ENCODE assay signal across 22 cellular contexts in the genomic region with DNA sequence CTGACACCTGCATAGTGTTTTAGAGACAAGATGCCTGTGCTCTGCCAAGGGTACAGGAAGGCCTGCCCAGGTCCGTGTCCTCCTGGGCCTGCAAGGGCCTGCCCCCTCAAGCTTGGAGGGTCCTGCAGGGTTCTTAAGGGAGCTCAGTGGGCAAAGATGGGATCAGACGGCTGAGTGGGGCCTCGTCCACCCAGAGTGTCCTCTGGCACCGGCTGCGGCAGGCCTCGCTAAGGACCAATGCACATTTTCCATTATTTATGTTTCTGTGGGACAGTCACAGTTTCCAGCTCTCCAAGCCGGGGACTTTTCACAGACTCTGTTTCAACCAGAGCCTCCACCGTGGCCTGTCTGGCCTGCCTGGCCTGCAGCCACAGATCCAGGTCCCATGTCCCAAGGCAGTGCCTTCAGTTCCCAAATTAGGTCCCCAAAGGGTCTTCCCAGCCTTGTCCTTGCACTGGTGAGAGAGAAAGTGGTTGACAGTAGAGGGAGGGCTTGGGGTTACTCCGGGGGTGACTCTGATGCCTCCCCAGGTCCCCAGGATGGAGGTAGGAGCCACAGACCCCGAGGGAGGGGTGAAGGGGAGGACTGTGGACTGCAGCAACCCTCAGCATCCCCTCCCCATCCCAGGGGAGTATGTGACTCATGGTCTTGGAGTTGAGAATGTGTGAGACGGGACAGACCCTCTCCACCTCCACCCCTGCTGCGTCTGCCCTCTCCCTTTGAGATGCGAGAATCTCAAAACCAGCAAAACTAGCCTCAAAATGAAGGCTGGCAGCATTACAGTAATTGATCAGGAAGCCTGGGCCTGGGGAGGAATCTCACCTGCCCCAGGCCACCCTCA. TPM values are rescaled to one million over a fixed set of nuclear protein-coding genes. Genes with fewer than 3 reads are reported as not detected.
A peak's percentile ranks its signal among the peaks of the same experiment; 100 is the strongest.
DNase-seq lines count a peak whose midpoint lies in the region; ATAC-seq and TF ChIP-seq lines count a peak whose summit lies in the region.
"Had no signal": no experiment of that assay in that cellular context is flagged by ENCODE, and none has a peak within 500 bp of the region (broad histone marks: within the 10 kb centered on the region; RNA-seq: fewer than 3 reads in every experiment).

No MANE protein-coding gene starts in this region.

- no peak for ATAC-seq in HG03139 (IDR thresholded peaks at IDR 0.05; ENCODE audit: unreplicated experiment)

- no peak overlapping the region for H2AK5ac ChIP-seq in H9 (ENCODE audit: insufficient read length, low read length)

- H3K79me2 ChIP-seq in osteoblast (ENCODE audit: insufficient read depth, low read length): no peaks in the 10 kb centered on the region
- H3K79me2 ChIP-seq in H9 (ENCODE audit: insufficient read depth, low read length): no peaks in the 10 kb centered on the region

- H3K14ac ChIP-seq in H9 (ENCODE audit: insufficient read depth, low read length): no peak overlapping the region

- H3K36me3 ChIP-seq in BLaER1 (no peaks in the 10 kb centered on the region), NT2/D1 (ENCODE audit: insufficient read depth, insufficient read length, low read length) (no peaks in the 10 kb centered on the region), osteoblast (ENCODE audit: insufficient read depth, low read length) (no peaks in the 10 kb centered on the region), thyroid gland (no peaks in the 10 kb centered on the region)
- H3K36me3 ChIP-seq: cardiac muscle cell had no signal

- TF ChIP-seq POLR2A in thyroid gland (IDR thresholded peaks at IDR 0.05): no peak

- H2BK20ac ChIP-seq in H9 (ENCODE audit: low read depth, low read length, poor library complexity, severe bottlenecking): no peak overlapping the region

- H2BK5ac ChIP-seq in H9 (ENCODE audit: insufficient read length, low read length): no peak overlapping the region

- no peaks in the 10 kb centered on the region for H3K79me1 ChIP-seq in H9 (ENCODE audit: insufficient read depth, low read depth, low read length, poor library complexity, severe bottlenecking)

- no peak overlapping the region for H4K91ac ChIP-seq in H9 (ENCODE audit: insufficient read length, low read depth, low read length)

- H3K4me3 Mint-ChIP-seq in dendritic cell treated with granulocyte-macrophage colony-stimulating factor and Interleukin-4, amounts not matched to agents 40 ng/mL and 50 ng/mL, for 4 days: no peak overlapping the region
- no peak overlapping the region for H3K4me3 Mint-ChIP-seq in H9
- H3K4me3 Mint-ChIP-seq: activated CD4-positive, alpha-beta memory T cell treated with anti-CD3 and anti-CD28 coated beads for 36 hours; HFFc6; mesothelial cell of epicardium had no signal

- H3K27ac ChIP-seq in BLaER1 (no peak overlapping the region), osteoblast (ENCODE audit: low read depth, low read length) (no peak overlapping the region), thyroid gland (no peak overlapping the region), H9 (ENCODE audit: insufficient read length, low read depth, low read length) (no peak overlapping the region)
- H3K27ac ChIP-seq: cardiac muscle cell, dorsolateral prefrontal cortex, epithelial cell of prostate had no signal

- no peaks in the 10 kb centered on the region for H3K23me2 ChIP-seq in H9 (ENCODE audit: insufficient read length, low read depth, low read length, poor library complexity, severe bottlenecking)

- no peak overlapping the region for H3K18ac ChIP-seq in H9 (ENCODE audit: insufficient read length, low read depth, low read length)

- H4K8ac ChIP-seq in H9 (replicated peaks; ENCODE audit: insufficient read length, low read depth, low read length): no peak overlapping the region

- H3K27me3 ChIP-seq in BLaER1 (no peaks in the 10 kb centered on the region), NT2/D1 (ENCODE audit: insufficient read depth, insufficient read length) (no peaks in the 10 kb centered on the region), osteoblast (ENCODE audit: insufficient read depth, low read length) (no peaks in the 10 kb centered on the region), thyroid gland (no peaks in the 10 kb centered on the region), H9 (ENCODE audit: insufficient read depth, low read length) (no peaks in the 10 kb centered on the region)
- H3K27me3 ChIP-seq: cardiac muscle cell had no signal

- H2BK120ac ChIP-seq in H9 (ENCODE audit: low read depth, low read length, poor library complexity, severe bottlenecking): no peak overlapping the region

- 78 to 82% methylated on average over 10 to 12 of the region's 13 CpGs for WGBS in thyroid gland, 2 donors
- WGBS in H9 (ENCODE audit: extremely low coverage, insufficient read length, low lambda C conversion rate): no CpG with 5 or more reads among the region's 13 CpGs

- no peak overlapping the region for H4K5ac ChIP-seq in H9 (ENCODE audit: insufficient read length, low read depth, low read length)

- H3K27me3 Mint-ChIP-seq in dendritic cell treated with granulocyte-macrophage colony-stimulating factor and Interleukin-4, amounts not matched to agents 40 ng/mL and 50 ng/mL, for 4 days: peaks cover 42% of the 10 kb centered on the region
- peaks cover 14% of the 10 kb centered on the region for H3K27me3 Mint-ChIP-seq in H9 (ENCODE audit: low read depth)

- H3T11ph ChIP-seq in H9 (ENCODE audit: low read length): no peak overlapping the region

- no peak overlapping the region for H3K23ac ChIP-seq in H9 (ENCODE audit: insufficient read length, low read depth, low read length)

- H3K27ac Mint-ChIP-seq in dendritic cell treated with granulocyte-macrophage colony-stimulating factor and Interleukin-4, amounts not matched to agents 40 ng/mL and 50 ng/mL, for 4 days: peak overlapping the region; percentile 75
- no peak overlapping the region; a peak in 3 of 7 replicates for H3K27ac Mint-ChIP-seq in H9
- H3K27ac Mint-ChIP-seq: activated CD4-positive, alpha-beta memory T cell treated with anti-CD3 and anti-CD28 coated beads for 36 hours; HFFc6; mesothelial cell of epicardium had no signal

- DNase-seq in NT2/D1 (ENCODE audit: low read depth, low spot score) (peak; percentile 81), osteoblast (ENCODE audit: insufficient read length, low spot score, missing footprints) (peak; percentile 89), thyroid gland (no peak), H9 (no peak), mucosa of gallbladder (ENCODE audit: low spot score) (no peak)
- DNase-seq: activated CD4-positive, alpha-beta memory T cell treated with anti-CD3 and anti-CD28 coated beads for 36 hours; activated effector memory CD4-positive, alpha-beta T cell treated with anti-CD3 and anti-CD28 coated beads, Interleukin-2, amount 50 U/mL, for 16 hours; dorsolateral prefrontal cortex; left cardiac atrium; NCI-H187; NCI-H774 had no signal

- no peak overlapping the region for H3K9ac ChIP-seq in BLaER1
- peak overlapping the region; percentile 72 for H3K9ac ChIP-seq in NT2/D1 (ENCODE audit: insufficient read length, low read depth)
- no peak overlapping the region for H3K9ac ChIP-seq in H9 (ENCODE audit: extremely low read depth, insufficient read length, low read length)

- H3K4me3 ChIP-seq in BLaER1: no peak overlapping the region
- H3K4me3 ChIP-seq in NT2/D1 (ENCODE audit: insufficient read length, low read depth): no peak overlapping the region
- no peak overlapping the region for H3K4me3 ChIP-seq in osteoblast (ENCODE audit: insufficient read depth, low read length)
- no peak overlapping the region for H3K4me3 ChIP-seq in thyroid gland (replicated peaks in 1 of 3)
- H3K4me3 ChIP-seq: cardiac muscle cell, dorsolateral prefrontal cortex had no signal

- peaks cover 31% of the 10 kb centered on the region for H3K4me1 Mint-ChIP-seq in dendritic cell treated with granulocyte-macrophage colony-stimulating factor and Interleukin-4, amounts not matched to agents 40 ng/mL and 50 ng/mL, for 4 days (ENCODE audit: low read depth)
- H3K4me1 Mint-ChIP-seq in H9: peaks cover 25 to 31% of the 10 kb centered on the region in 2 experiments

- H3K4ac ChIP-seq in H9 (ENCODE audit: low read depth, low read length): no peak overlapping the region

- no peaks in the 10 kb centered on the region for H3K9me3 Mint-ChIP-seq in dendritic cell treated with granulocyte-macrophage colony-stimulating factor and Interleukin-4, amounts not matched to agents 40 ng/mL and 50 ng/mL, for 4 days
- H3K9me3 Mint-ChIP-seq in H9: no peaks in the 10 kb centered on the region; a peak in 1 of 5 replicates
- H3K9me3 Mint-ChIP-seq: activated CD4-positive, alpha-beta memory T cell treated with anti-CD3 and anti-CD28 coated beads for 36 hours; HFFc6; mesothelial cell of epicardium had no signal

- H3K4me1 ChIP-seq in BLaER1: peaks cover 17% of the 10 kb centered on the region
- peaks cover 15% of the 10 kb centered on the region for H3K4me1 ChIP-seq in NT2/D1 (ENCODE audit: insufficient read depth, insufficient read length)
- H3K4me1 ChIP-seq in osteoblast (ENCODE audit: insufficient read depth, low read length): peaks cover 11% of the 10 kb centered on the region
- H3K4me1 ChIP-seq in thyroid gland: no peaks in the 10 kb centered on the region
- peaks cover 10% of the 10 kb centered on the region; the same call in 1 of the 2 replicates for H3K4me1 ChIP-seq in H9 (ENCODE audit: insufficient read depth, low read length)

- no peak overlapping the region for H2AFZ ChIP-seq in osteoblast (ENCODE audit: low read length)
- H2AFZ ChIP-seq in H9 (ENCODE audit: low read length): no peak overlapping the region

- TF ChIP-seq CTCF in osteoblast (IDR thresholded peaks at IDR 0.05; ENCODE audit: extremely low read depth, low read depth, low read length) (no peak), thyroid gland (IDR thresholded peaks at IDR 0.05) (no peak), H9 (conservative IDR thresholded peaks at IDR 0.05) (no peak)

- no peak overlapping the region for H2BK15ac ChIP-seq in H9 (ENCODE audit: low read depth, low read length)

- intact Hi-C loops in dendritic cell treated with granulocyte-macrophage colony-stimulating factor and Interleukin-4, amounts not matched to agents 40 ng/mL and 50 ng/mL, for 4 days (cut with micrococcal nuclease): no loop called here
- intact Hi-C loops in thyroid gland (cut with DNase I): no loop called here

- H4K20me1 ChIP-seq in BLaER1 (no peaks in the 10 kb centered on the region), osteoblast (ENCODE audit: insufficient read depth, low read length) (no peaks in the 10 kb centered on the region), H9 (ENCODE audit: control insufficient read depth, insufficient read depth, insufficient read length) (no peaks in the 10 kb centered on the region)

- H3K9me3 ChIP-seq in BLaER1 (no peaks in the 10 kb centered on the region), NT2/D1 (ENCODE audit: insufficient read depth, low read length) (no peaks in the 10 kb centered on the region), osteoblast (ENCODE audit: low read depth, low read length) (no peaks in the 10 kb centered on the region), thyroid gland (no peaks in the 10 kb centered on the region), H9 (ENCODE audit: control insufficient read depth, low read depth, low read length) (no peaks in the 10 kb centered on the region)

- H3K56ac ChIP-seq in H9 (ENCODE audit: insufficient read length, low read depth, low read length): no peak overlapping the region

- no peak overlapping the region for H2BK12ac ChIP-seq in H9 (ENCODE audit: insufficient read length, low read depth, low read length)

- H3K4me2 ChIP-seq in BLaER1 (peak overlapping the region; percentile 30; the same call in 1 of the 2 replicates), osteoblast (ENCODE audit: insufficient read depth, low read length) (no peak overlapping the region), H9 (ENCODE audit: insufficient read depth, insufficient read length, low read length) (no peak overlapping the region)

- H3K36me3 Mint-ChIP-seq in dendritic cell treated with granulocyte-macrophage colony-stimulating factor and Interleukin-4, amounts not matched to agents 40 ng/mL and 50 ng/mL, for 4 days (ENCODE audit: low read depth): no peaks in the 10 kb centered on the region
- H3K36me3 Mint-ChIP-seq in H9 (ENCODE audit: insufficient read depth in 1 of 3, low read depth in 3 of 3): no peaks in the 10 kb centered on the region
- H3K36me3 Mint-ChIP-seq: activated CD4-positive, alpha-beta memory T cell treated with anti-CD3 and anti-CD28 coated beads for 36 hours; mesothelial cell of epicardium had no signal

RNA-seq across cellular contexts. Expression of a gene that starts 14.8 kb away (rescaled TPM):
- total RNA-seq in osteoblast (not detected in 2 replicates), thyroid gland (not detected), H9 (2021) (0.50 TPM in 1 of 2 replicates, not detected in the other), mucosa of gallbladder (not detected)
- total RNA-seq: activated CD4-positive, alpha-beta memory T cell treated with anti-CD3 and anti-CD28 coated beads for 36 hours; Calu3; cardiac muscle cell; dorsolateral prefrontal cortex; frontal cortex; HFFc6; left cardiac atrium; mesothelial cell of epicardium; pulmonary artery endothelial cell; T-helper 2 cell treated with Interferon-gamma antibody and Interleukin-4, amounts not matched to agents 100 ng/mL and 5 ng/mL, for 36 hours had no signal

Comparison
In these comparisons a context has a peak if more than half of its experiments do, and no peak if none do; other contexts are left out.
1. DNase-seq: peak in NT2/D1 (single experiment) and osteoblast (single experiment); none in thyroid gland (0 of 2), H9 (single experiment) and mucosa of gallbladder (single experiment).